Comparison of ENCODE assay signal across 21 cellular contexts in the genomic region with DNA sequence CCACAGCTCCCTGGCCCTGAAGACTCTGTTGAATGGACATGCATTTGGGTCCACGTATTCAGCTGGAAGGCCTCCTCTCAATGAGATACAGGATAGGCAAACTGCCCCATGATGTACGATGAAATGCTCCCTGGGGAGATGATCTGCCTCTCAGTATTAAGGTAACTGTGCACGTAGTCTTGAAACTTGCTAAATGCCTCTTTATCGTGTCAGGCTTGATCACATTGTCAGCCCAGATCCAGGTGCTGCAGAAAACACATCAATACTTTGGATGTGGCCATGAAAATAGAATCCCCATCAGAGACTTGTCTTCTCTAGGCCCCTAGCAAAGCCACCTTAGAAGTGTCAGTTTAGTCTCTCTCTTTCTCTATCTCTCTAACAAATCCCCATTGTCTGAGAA.
"Had no signal": no experiment of that assay in that cellular context is flagged by ENCODE, and none has a peak within 500 bp of the region (broad histone marks: within the 10 kb centered on the region; RNA-seq: fewer than 3 reads in every experiment).

No MANE protein-coding gene starts in this region.

- H3K9me3 Mint-ChIP-seq: activated naive CD4-positive, alpha-beta T cell treated with anti-CD3 and anti-CD28 coated beads, Interleukin-2, amount 50 U/mL, for 24 hours; activated T-helper 1 cell treated with anti-CD3 and anti-CD28 coated beads, Interleukin-12 subunit alpha, Interleukin-12 subunit beta, Interleukin-2, Interleukin-4 antibody, amounts not matched to agents 30 ng/mL and 10 ng/mL and 1 ng/mL, durations not matched to agents 14 hours and 24 hours and 36 hours; T-helper 1 cell treated with Interleukin-12 subunit alpha and Interleukin-12 subunit beta and Interleukin-4 antibody, amounts not matched to agents 30 μg/mL and 1 μg/mL, for 36 hours had no signal

- DNase-seq: activated CD4-positive, alpha-beta T cell treated with anti-CD3 and anti-CD28 coated beads for 4 hours; activated CD8-positive, alpha-beta T cell treated with anti-CD3 and anti-CD28 coated beads, Interleukin-2, amount 10 ng/mL, durations not matched to agents 7 days and 5 days; activated effector memory CD4-positive, alpha-beta T cell treated with Interleukin-2 at 50 U/mL for 16 hours; activated naive CD4-positive, alpha-beta T cell; activated naive CD8-positive, alpha-beta T cell treated with anti-CD3 and anti-CD28 coated beads, Interleukin-2, amount 50 U/mL, for 24 hours; activated T-cell treated with anti-CD3 and anti-CD28 coated beads, Interleukin-2, amount 50 U/mL, for 24 hours; amniotic stem cell; body of pancreas; KG1; NCI-H1092; NCI-H1930; NCI-H2227 treated with DMSO at 0.1 percent for 48 hours; Peyer's patch; SHP77 had no signal

- H3K27me3 Mint-ChIP-seq: activated naive CD4-positive, alpha-beta T cell treated with anti-CD3 and anti-CD28 coated beads, Interleukin-2, amount 50 U/mL, for 24 hours; activated naive CD8-positive, alpha-beta T cell treated with anti-CD3 and anti-CD28 coated beads, Interleukin-2, amount 50 U/mL, for 24 hours; activated T-cell treated with anti-CD3 and anti-CD28 coated beads, Interleukin-2, amount 50 U/mL, for 24 hours; central memory CD8-positive, alpha-beta T cell had no signal

- H3K27me3 ChIP-seq: ascending aorta, body of pancreas, Peyer's patch, SJSA1 had no signal

- H3K4me3 Mint-ChIP-seq: activated CD8-positive, alpha-beta T cell treated with anti-CD3 and anti-CD28 coated beads, Interleukin-2, amount 10 ng/mL, durations not matched to agents 7 days and 5 days; activated naive CD4-positive, alpha-beta T cell treated with anti-CD3 and anti-CD28 coated beads, Interleukin-2, amount 50 U/mL, for 24 hours; activated naive CD8-positive, alpha-beta T cell treated with anti-CD3 and anti-CD28 coated beads, Interleukin-2, amount 50 U/mL, for 24 hours; activated T-cell treated with anti-CD3 and anti-CD28 coated beads, Interleukin-2, amount 50 U/mL, for 24 hours; activated T-helper 1 cell treated with anti-CD3 and anti-CD28 coated beads, Interleukin-12 subunit alpha, Interleukin-12 subunit beta, Interleukin-2, Interleukin-4 antibody, amounts not matched to agents 30 ng/mL and 10 ng/mL and 1 ng/mL, durations not matched to agents 14 hours and 24 hours and 36 hours; central memory CD8-positive, alpha-beta T cell; T-helper 1 cell treated with Interleukin-12 subunit alpha and Interleukin-12 subunit beta and Interleukin-4 antibody, amounts not matched to agents 30 μg/mL and 1 μg/mL, for 36 hours had no signal

- H3K27ac Mint-ChIP-seq: activated CD8-positive, alpha-beta T cell treated with anti-CD3 and anti-CD28 coated beads, Interleukin-2, amount 10 ng/mL, durations not matched to agents 7 days and 5 days; activated naive CD4-positive, alpha-beta T cell treated with anti-CD3 and anti-CD28 coated beads, Interleukin-2, amount 50 U/mL, for 24 hours; activated naive CD8-positive, alpha-beta T cell treated with anti-CD3 and anti-CD28 coated beads, Interleukin-2, amount 50 U/mL, for 24 hours; activated T-cell treated with anti-CD3 and anti-CD28 coated beads, Interleukin-2, amount 50 U/mL, for 24 hours; activated T-helper 1 cell treated with anti-CD3 and anti-CD28 coated beads, Interleukin-12 subunit alpha, Interleukin-12 subunit beta, Interleukin-2, Interleukin-4 antibody, amounts not matched to agents 30 ng/mL and 10 ng/mL and 1 ng/mL, durations not matched to agents 14 hours and 24 hours and 36 hours; T-helper 1 cell treated with Interleukin-12 subunit alpha and Interleukin-12 subunit beta and Interleukin-4 antibody, amounts not matched to agents 30 μg/mL and 1 μg/mL, for 36 hours had no signal

- H3K36me3 ChIP-seq: ascending aorta, Peyer's patch, SJSA1 had no signal

- H3K4me3 ChIP-seq: ascending aorta, body of pancreas, Peyer's patch, SJSA1 had no signal

- H3K36me3 Mint-ChIP-seq: activated naive CD4-positive, alpha-beta T cell treated with anti-CD3 and anti-CD28 coated beads, Interleukin-2, amount 50 U/mL, for 24 hours had no signal

- ATAC-seq: activated CD4-positive, CD25-positive, alpha-beta regulatory T cell treated with anti-CD3 and anti-CD28 coated beads, Interleukin-2, amount 50 U/mL, for 24 hours; activated CD8-positive, alpha-beta T cell treated with anti-CD3 and anti-CD28 coated beads, Interleukin-2, amount 10 ng/mL, durations not matched to agents 7 days and 5 days; activated naive CD8-positive, alpha-beta T cell treated with anti-CD3 and anti-CD28 coated beads, Interleukin-2, amount 50 U/mL, for 24 hours; body of pancreas had no signal

- H3K4me1 Mint-ChIP-seq: activated naive CD4-positive, alpha-beta T cell treated with anti-CD3 and anti-CD28 coated beads, Interleukin-2, amount 50 U/mL, for 24 hours had no signal

- H3K9me3 ChIP-seq: ascending aorta, body of pancreas, Peyer's patch, SJSA1 had no signal

- H3K27ac ChIP-seq: ascending aorta, body of pancreas, Peyer's patch, SJSA1 had no signal
